Comparison of ENCODE assay signal across 22 cellular contexts in the genomic region with DNA sequence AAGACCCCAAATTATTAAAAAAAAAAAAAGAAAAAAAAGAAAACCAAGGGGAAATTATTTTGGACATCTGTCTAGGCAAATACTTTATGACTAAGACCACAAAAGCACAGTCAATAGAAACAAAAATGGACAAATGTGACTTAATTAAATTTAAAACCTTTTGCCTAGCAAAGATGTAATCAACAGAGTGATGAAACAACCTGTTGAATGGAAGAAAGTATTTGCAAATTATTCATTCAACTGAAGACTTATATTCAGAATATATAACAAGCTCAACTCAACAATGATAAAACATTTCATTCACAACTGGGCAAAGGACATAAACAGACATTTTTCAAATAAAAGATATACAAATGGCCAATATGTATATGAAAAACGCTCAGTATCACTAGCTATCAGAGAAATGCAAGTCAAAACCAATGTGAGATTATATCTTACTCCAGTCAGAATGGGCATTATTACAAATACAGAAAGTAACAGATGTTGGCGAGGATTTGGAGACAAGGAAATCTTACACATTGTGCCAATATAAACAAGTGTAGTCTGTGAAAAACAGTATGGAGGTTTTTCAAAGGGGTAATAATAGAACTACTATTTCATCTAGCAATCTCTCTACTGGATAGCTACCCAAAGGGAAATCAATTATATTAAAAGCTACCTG.
DNase-seq lines count a peak whose midpoint lies in the region; ATAC-seq, FAIRE-seq and TF ChIP-seq lines count a peak whose summit lies in the region.
"Had no signal": no experiment of that assay in that cellular context is flagged by ENCODE, and none has a peak within 500 bp of the region (broad histone marks: within the 10 kb centered on the region; RNA-seq: fewer than 3 reads in every experiment).

No MANE protein-coding gene starts in this region.

- no peak overlapping the region for H3K4me3 ChIP-seq in A549
- no peak overlapping the region for H3K4me3 ChIP-seq in endothelial cell of umbilical vein (replicated peaks in 1 of 3; ENCODE audit: insufficient read depth in 1 of 3, low read depth in 1 of 3, low read length in 3 of 3)
- H3K4me3 ChIP-seq in A673 (ENCODE audit: low read depth, low read length, poor library complexity, severe bottlenecking), result no peak overlapping the region
- H3K4me3 ChIP-seq: BLaER1 treated with 17β-estradiol and CSF1 and Interleukin-3, amounts not matched to agents 10 nM and 100 nM had no signal

- no peaks in the 10 kb centered on the region for H3K9me1 ChIP-seq in endothelial cell of umbilical vein (replicated peaks; ENCODE audit: control insufficient read depth, extremely low read depth, insufficient read depth, low read length)

- no peaks in the 10 kb centered on the region for H3K36me3 ChIP-seq in endothelial cell of umbilical vein (ENCODE audit: control insufficient read depth in 2 of 2, extremely low read depth in 1 of 2, insufficient read depth in 2 of 2, low read length in 2 of 2)
- no peaks in the 10 kb centered on the region for H3K36me3 ChIP-seq in A673 (ENCODE audit: insufficient read depth, low read length, poor library complexity, severe bottlenecking)
- H3K36me3 ChIP-seq: BLaER1 treated with 17β-estradiol and CSF1 and Interleukin-3, amounts not matched to agents 10 nM and 100 nM had no signal

- no peak for TF ChIP-seq POLR2A in A549 (IDR thresholded peaks at IDR 0.05; ENCODE audit: low read length)
- no peak for TF ChIP-seq POLR2A in endothelial cell of umbilical vein (IDR thresholded peaks at IDR 0.05; ENCODE audit: low read depth, low read length)

- H3K27me3 Mint-ChIP-seq in activated T-helper 17 cell treated with anti-CD3 and anti-CD28 coated beads, Interleukin-2, amount 50 U/mL, for 72 hours, result no peaks in the 10 kb centered on the region
- H3K27me3 Mint-ChIP-seq: B cell; CD4-positive, alpha-beta T cell had no signal

- no peak overlapping the region for H3K9ac ChIP-seq in endothelial cell of umbilical vein (replicated peaks; ENCODE audit: extremely low read depth, insufficient read depth, low read length)
- H3K9ac ChIP-seq: BLaER1 treated with 17β-estradiol and CSF1 and Interleukin-3, amounts not matched to agents 10 nM and 100 nM had no signal

- H3K4me1 Mint-ChIP-seq in activated T-helper 17 cell treated with anti-CD3 and anti-CD28 coated beads, Interleukin-2, amount 50 U/mL, for 72 hours, result no peaks in the 10 kb centered on the region
- H3K4me1 Mint-ChIP-seq: B cell had no signal

- H3K9me3 Mint-ChIP-seq in activated T-helper 17 cell treated with anti-CD3 and anti-CD28 coated beads, Interleukin-2, amount 50 U/mL, for 72 hours, result no peaks in the 10 kb centered on the region

- no peak for TF ChIP-seq RAD21 in A549 (conservative IDR thresholded peaks at IDR 0.05 in 1 of 2, IDR thresholded peaks at IDR 0.05 in 1 of 2)

- no peak for TF ChIP-seq CTCF in A549 (IDR thresholded peaks at IDR 0.05)
- TF ChIP-seq CTCF in endothelial cell of umbilical vein (IDR thresholded peaks at IDR 0.05; ENCODE audit: extremely low read depth in 1 of 2, insufficient read depth in 1 of 2, low read depth in 1 of 2, low read length in 2 of 2), result no peak
- no peak for TF ChIP-seq CTCF in A673 (conservative IDR thresholded peaks at IDR 0.05; ENCODE audit: low read depth, low read length)

- H3K4me3 Mint-ChIP-seq in activated T-helper 17 cell treated with anti-CD3 and anti-CD28 coated beads, Interleukin-2, amount 50 U/mL, for 72 hours, result no peak overlapping the region
- H3K4me3 Mint-ChIP-seq: B cell; CD4-positive, alpha-beta T cell; CD8-positive, alpha-beta T cell had no signal

- H3K4me2 ChIP-seq in A549 (no peak overlapping the region), endothelial cell of umbilical vein (ENCODE audit: insufficient read depth, low read length) (no peak overlapping the region)
- H3K4me2 ChIP-seq: BLaER1 treated with 17β-estradiol and CSF1 and Interleukin-3, amounts not matched to agents 10 nM and 100 nM had no signal

- H3K27ac ChIP-seq in A549 (no peak overlapping the region), endothelial cell of umbilical vein (ENCODE audit: insufficient read depth, low read depth, low read length) (no peak overlapping the region), A673 (ENCODE audit: low read depth, low read length, poor library complexity, severe bottlenecking) (no peak overlapping the region)
- H3K27ac ChIP-seq: 22Rv1; BLaER1 treated with 17β-estradiol and CSF1 and Interleukin-3, amounts not matched to agents 10 nM and 100 nM; C4-2B had no signal

- CTCF ChIA-PET in A549 (lab: Yijun Ruan, JAX), result no interaction called here
- CTCF ChIA-PET in endothelial cell of umbilical vein (lab: Charles Lee), result no interaction called here
- CTCF ChIA-PET in A673 (lab: Charles Lee), result no interaction called here

- WGBS in A549 (ENCODE audit: missing lambda C conversion rate), result 2% methylated on average over 2 of the region's 2 CpGs

- H3K27ac Mint-ChIP-seq in activated T-helper 17 cell treated with anti-CD3 and anti-CD28 coated beads, Interleukin-2, amount 50 U/mL, for 72 hours, result no peak overlapping the region
- H3K27ac Mint-ChIP-seq: B cell; CD4-positive, alpha-beta T cell; CD8-positive, alpha-beta T cell had no signal

- H3K27me3 ChIP-seq in endothelial cell of umbilical vein (ENCODE audit: control insufficient read depth in 2 of 2, insufficient read depth in 2 of 2, low read length in 2 of 2), result no peaks in the 10 kb centered on the region
- H3K27me3 ChIP-seq in A673 (replicated peaks; ENCODE audit: insufficient read depth, low read depth, low read length, poor library complexity), result no peaks in the 10 kb centered on the region

- no peaks in the 10 kb centered on the region for H4K20me1 ChIP-seq in endothelial cell of umbilical vein (replicated peaks; ENCODE audit: control insufficient read depth, extremely low read depth, insufficient read depth, low read length)
- H4K20me1 ChIP-seq: BLaER1 treated with 17β-estradiol and CSF1 and Interleukin-3, amounts not matched to agents 10 nM and 100 nM had no signal

- intact Hi-C loops in endothelial cell of umbilical vein (cut with micrococcal nuclease), result no loop called here
- intact Hi-C loops in A673 (cut with micrococcal nuclease; ENCODE audit: unreplicated experiment), result no loop called here

- ATAC-seq in A549, result no peak
- peak; percentile 35 for ATAC-seq in activated T-helper 17 cell treated with anti-CD3 and anti-CD28 coated beads, Interleukin-2, amount 50 U/mL, for 72 hours (replicated peaks)
- ATAC-seq in HG02610 (IDR thresholded peaks at IDR 0.05; ENCODE audit: unreplicated experiment), result no peak
- no peak for ATAC-seq in GM21576 (IDR thresholded peaks at IDR 0.05; ENCODE audit: unreplicated experiment)
- no peak for ATAC-seq in HG02759 (IDR thresholded peaks at IDR 0.05; ENCODE audit: unreplicated experiment)
- ATAC-seq: CD8-positive, alpha-beta T cell had no signal

- POLR2A ChIA-PET in A549 (lab: Yijun Ruan, JAX), result no interaction called here
- POLR2A ChIA-PET in endothelial cell of umbilical vein (lab: Charles Lee), result no interaction called here
- POLR2A ChIA-PET in A673 (lab: Charles Lee; ENCODE audit: low non-redundant PET), result no interaction called here

- H3K9me3 ChIP-seq in A549, result no peaks in the 10 kb centered on the region
- no peaks in the 10 kb centered on the region for H3K9me3 ChIP-seq in endothelial cell of umbilical vein (replicated peaks; ENCODE audit: control insufficient read depth, insufficient read depth, low read length)
- H3K9me3 ChIP-seq in A673 (ENCODE audit: low read depth, low read length, poor library complexity, severe bottlenecking), result peaks cover 6% of the 10 kb centered on the region
- H3K9me3 ChIP-seq: Caco-2 had no signal

- no peak for TF ChIP-seq EP300 in A549 (IDR thresholded peaks at IDR 0.05)

- no TSS peak for BruUV-seq in endothelial cell of umbilical vein (replicated peaks; lab: Mats Ljungman, UMichigan)
- BruUV-seq in A673 (replicated peaks; lab: Mats Ljungman, UMichigan), result no TSS peak

- no peaks in the 10 kb centered on the region for H3K4me1 ChIP-seq in A549
- no peaks in the 10 kb centered on the region for H3K4me1 ChIP-seq in endothelial cell of umbilical vein (ENCODE audit: control insufficient read depth, extremely low read depth, insufficient read depth, low read length)
- no peaks in the 10 kb centered on the region for H3K4me1 ChIP-seq in A673 (ENCODE audit: insufficient read depth, low read length, poor library complexity, severe bottlenecking)
- H3K4me1 ChIP-seq: BLaER1 treated with 17β-estradiol and CSF1 and Interleukin-3, amounts not matched to agents 10 nM and 100 nM; Caco-2 had no signal

- DNase-seq in A549 (ENCODE audit: low read depth in 1 of 2, low spot score in 1 of 2) (no peak), endothelial cell of umbilical vein (ENCODE audit: low read depth, low spot score) (peak; percentile 70), A673 (ENCODE audit: low spot score) (no peak)
- DNase-seq: AML-193; Caco-2; Calu3; CD4-positive, alpha-beta T cell; CD8-positive, alpha-beta T cell; DMS79 treated with DMSO at 0.1 percent for 48 hours; GF-D8 had no signal

- no peaks in the 10 kb centered on the region for H3K79me2 ChIP-seq in endothelial cell of umbilical vein (ENCODE audit: control insufficient read depth, insufficient read depth, low read length)

- peak; percentile 18 for FAIRE-seq in A549 (lab: Jason Lieb, UNC)
- peak; percentile 43 for FAIRE-seq in colon (lab: Jason Lieb, UNC)
- peak; percentile 70 for FAIRE-seq in endothelial cell of umbilical vein (lab: Jason Lieb, UNC)
- FAIRE-seq: D721Med, G401.6, GM12891 had no signal

- H2AFZ ChIP-seq in endothelial cell of umbilical vein (ENCODE audit: low read depth, low read length), result no peak overlapping the region

- peaks cover 8% of the 10 kb centered on the region for H3K36me3 Mint-ChIP-seq in activated T-helper 17 cell treated with anti-CD3 and anti-CD28 coated beads, Interleukin-2, amount 50 U/mL, for 72 hours (ENCODE audit: low read depth)

- dilution Hi-C loops in endothelial cell of umbilical vein (cut with MboI; ENCODE audit: extremely low pct_ligation_motif_present, low sequenced_read_pairs), result no loop called here

TF ChIP-seq in A549, 52 proteins besides CTCF, POLR2A, EP300 and RAD21:
- TF ChIP-seq CBX8 (IDR thresholded peaks at IDR 0.05), result no peak
- TF ChIP-seq BHLHE40 (IDR thresholded peaks at IDR 0.05; ENCODE audit: low read depth, low read length), result no peak
- no peak for TF ChIP-seq HDAC2 (IDR thresholded peaks at IDR 0.05)
- TF ChIP-seq KDM5A (IDR thresholded peaks at IDR 0.05), result no peak
TF ChIP-seq in A549: peak in this region for 0.

TF ChIP-seq in endothelial cell of umbilical vein, 7 proteins besides CTCF, POLR2A, EP300 and RAD21:
- no peak for TF ChIP-seq MYC (IDR thresholded peaks at IDR 0.05; ENCODE audit: low read depth, low read length)
- TF ChIP-seq JUN (IDR thresholded peaks at IDR 0.05; ENCODE audit: borderline replicate concordance, insufficient read depth, insufficient read length, low read depth), result no peak
- TF ChIP-seq, protein P1, sequence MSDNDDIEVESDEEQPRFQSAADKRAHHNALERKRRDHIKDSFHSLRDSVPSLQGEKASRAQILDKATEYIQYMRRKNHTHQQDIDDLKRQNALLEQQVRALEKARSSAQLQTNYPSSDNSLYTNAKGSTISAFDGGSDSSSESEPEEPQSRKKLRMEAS (IDR thresholded peaks at IDR 0.05; ENCODE audit: insufficient read depth, insufficient read length), result no peak
- TF ChIP-seq POLR2AphosphoS5 (IDR thresholded peaks at IDR 0.05; ENCODE audit: insufficient read depth, low read depth, low read length), result no peak
- no peak for TF ChIP-seq FOS (IDR thresholded peaks at IDR 0.05; ENCODE audit: borderline replicate concordance, insufficient read depth, low read length)
